8 cellular contexts compared by ENCODE assay signal in the genomic region with DNA sequence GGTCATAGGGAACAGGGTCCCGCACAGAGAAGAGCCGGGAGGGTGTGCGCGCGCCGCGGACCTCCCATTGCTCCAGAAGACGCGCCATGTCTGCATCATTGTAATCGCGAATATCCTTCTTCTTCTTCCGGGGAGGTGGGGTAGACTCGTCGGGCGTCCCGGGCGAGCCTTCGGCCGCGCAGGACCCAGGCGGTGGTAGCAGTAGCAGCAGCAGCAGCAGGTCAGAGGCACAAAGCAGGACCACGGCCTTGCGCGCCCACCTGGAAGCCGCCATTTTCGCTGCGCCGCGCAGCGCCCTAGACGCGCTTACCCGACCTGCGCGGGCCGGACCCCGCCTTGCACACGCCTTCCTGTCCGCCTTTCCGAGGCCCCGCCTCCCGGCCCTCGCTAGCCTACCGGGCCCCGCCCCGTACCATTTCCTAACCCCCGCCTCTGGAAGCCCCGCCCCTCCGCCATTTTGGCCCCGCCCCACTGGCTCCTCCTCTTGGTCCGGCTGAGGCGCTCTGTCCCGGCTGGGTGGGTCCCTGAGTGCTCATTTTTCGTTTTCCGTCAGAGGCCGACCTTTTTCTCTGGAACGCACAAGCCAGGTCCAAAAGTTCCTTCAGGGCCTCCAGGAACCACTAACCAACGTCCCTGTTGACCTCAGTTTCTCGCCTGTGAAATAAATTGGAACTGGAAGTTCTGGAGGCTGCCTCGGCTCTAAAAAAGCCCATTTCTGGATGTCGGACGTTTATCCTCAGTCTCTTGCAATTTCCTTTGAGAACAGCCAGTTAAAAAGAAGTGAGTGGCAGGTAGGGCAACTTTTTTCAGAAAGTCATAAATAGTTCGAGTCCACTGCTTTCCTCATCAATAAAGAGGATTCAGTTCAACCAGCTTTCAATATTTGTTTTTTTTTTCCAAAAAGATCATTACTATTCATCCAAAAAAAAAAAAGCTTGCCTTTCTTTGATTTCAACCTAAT. TPM values are rescaled to one million over a fixed set of nuclear protein-coding genes. Genes with fewer than 3 reads are reported as not detected.
DNase-seq lines count a peak whose midpoint lies in the region; ATAC-seq and TF ChIP-seq lines count a peak whose summit lies in the region.

A gene (minus strand): TSS at position 302 of the 961 bp plus-strand sequence. CDS start 28 bp downstream, at position 274.

- peaks cover 37 to 68% (median 64%) of the 10 kb centered on the region in 7 donors for H3K4me1 Mint-ChIP-seq in naive thymus-derived CD4-positive, alpha-beta T cell
- peaks cover 43% of the 10 kb centered on the region for H3K4me1 Mint-ChIP-seq in stimulated activated memory B cell treated with anti-CD40 and anti-IgM and Interleukin-4, amounts not matched to agents 10 μg/mL and 1 μg/mL and 100 μg/mL, for 72 hours

- H3K27me3 ChIP-seq in naive thymus-derived CD4-positive, alpha-beta T cell (ENCODE audit: control insufficient read depth in 2 of 2, insufficient read depth in 2 of 2, low read length in 2 of 2) = no peaks in the 10 kb centered on the region

- H3K36me3 ChIP-seq in naive thymus-derived CD4-positive, alpha-beta T cell (ENCODE audit: control insufficient read depth in 2 of 3, insufficient read depth in 3 of 3, low read length in 3 of 3) = peaks cover 0 to 11% (median 0%) of the 10 kb centered on the region in 3 experiments

- DNase-seq in EL (peak; percentile 95), H4 (ENCODE audit: low spot score) (peak; percentile 88), LNCaP clone FGC (ENCODE audit: low read depth) (peak; percentile 76), RPMI8226 (peak; percentile 98), fibroblast of gingiva (ENCODE audit: low read depth) (peak; percentile 95)
- peak; percentile 95 to 98 for DNase-seq in activated T-helper 1 cell treated with anti-CD3 and anti-CD28 coated beads, Interleukin-2, amount 50 U/mL, for 16 hours (ENCODE audit: low read depth in 1 of 2, low spot score in 1 of 2)
- DNase-seq in naive thymus-derived CD4-positive, alpha-beta T cell = peak; percentile 89 to 97 (median 93)

- no peaks in the 10 kb centered on the region for H3K9me3 ChIP-seq in naive thymus-derived CD4-positive, alpha-beta T cell (ENCODE audit: control insufficient read depth in 2 of 3, low read length in 3 of 3)

- H3K4me3 ChIP-seq in LNCaP clone FGC (ENCODE audit: low read depth, low read length) = peak within 1 kb of the TSS; percentile 86
- H3K4me3 ChIP-seq in naive thymus-derived CD4-positive, alpha-beta T cell (ENCODE audit: low read length) = peak within 1 kb of the TSS; percentile 95

- peak within 1 kb of the TSS; percentile 95 to 100 (median 98) for H3K4me3 Mint-ChIP-seq in naive thymus-derived CD4-positive, alpha-beta T cell
- peak within 1 kb of the TSS; percentile 92 for H3K4me3 Mint-ChIP-seq in stimulated activated memory B cell treated with anti-CD40 and anti-IgM and Interleukin-4, amounts not matched to agents 10 μg/mL and 1 μg/mL and 100 μg/mL, for 72 hours

- intact Hi-C loops in naive thymus-derived CD4-positive, alpha-beta T cell (cut with micrococcal nuclease) = loop anchor here (1.0 to 10.0 kb wide), 9 partner anchors 11 to 1095 kb away; a partner anchor contains a TSS

- H3K36me3 Mint-ChIP-seq in naive thymus-derived CD4-positive, alpha-beta T cell = peaks cover 0 to 11% (median 7%) of the 10 kb centered on the region in 5 donors
- H3K36me3 Mint-ChIP-seq in stimulated activated memory B cell treated with anti-CD40 and anti-IgM and Interleukin-4, amounts not matched to agents 10 μg/mL and 1 μg/mL and 100 μg/mL, for 72 hours = peaks cover 9% of the 10 kb centered on the region

- peaks cover 28 to 45% of the 10 kb centered on the region in 2 donors for H3K4me1 ChIP-seq in naive thymus-derived CD4-positive, alpha-beta T cell (ENCODE audit: control insufficient read depth in 2 of 2, insufficient read depth in 2 of 2, low read length in 2 of 2)

- peak; percentile 99 for ATAC-seq in naive thymus-derived CD4-positive, alpha-beta T cell
- ATAC-seq in stimulated activated memory B cell treated with anti-CD40 and anti-IgM and Interleukin-4, amounts not matched to agents 10 μg/mL and 1 μg/mL and 100 μg/mL, for 72 hours = peak; percentile 100

- no peak for TF ChIP-seq CTCF in LNCaP clone FGC (IDR thresholded peaks at IDR 0.05; ENCODE audit: control insufficient read depth, extremely low read depth, insufficient read depth)

- CTCF ChIA-PET in naive thymus-derived CD4-positive, alpha-beta T cell (lab: Charles Lee) = interaction anchor here (0.6 to 1.3 kb wide), 2 partner anchors 9 to 118 kb away, joined by 3 to 4 read pairs; no protein-coding TSS in a partner anchor

- H3K27ac Mint-ChIP-seq in naive thymus-derived CD4-positive, alpha-beta T cell = peak within 1 kb of the TSS; percentile 92 to 99 (median 99)
- peak within 1 kb of the TSS; percentile 91 for H3K27ac Mint-ChIP-seq in stimulated activated memory B cell treated with anti-CD40 and anti-IgM and Interleukin-4, amounts not matched to agents 10 μg/mL and 1 μg/mL and 100 μg/mL, for 72 hours

- no peaks in the 10 kb centered on the region for H3K27me3 Mint-ChIP-seq in naive thymus-derived CD4-positive, alpha-beta T cell
- H3K27me3 Mint-ChIP-seq in stimulated activated memory B cell treated with anti-CD40 and anti-IgM and Interleukin-4, amounts not matched to agents 10 μg/mL and 1 μg/mL and 100 μg/mL, for 72 hours = no peaks in the 10 kb centered on the region

- POLR2A ChIA-PET in naive thymus-derived CD4-positive, alpha-beta T cell (lab: Charles Lee) = interaction anchor here (1.0 to 7.3 kb wide), 3 partner anchors 9 to 307 kb away, joined by 3 to 87 read pairs (median 3); a partner anchor contains a TSS

- H3K9me3 Mint-ChIP-seq in naive thymus-derived CD4-positive, alpha-beta T cell = no peaks in the 10 kb centered on the region
- no peaks in the 10 kb centered on the region for H3K9me3 Mint-ChIP-seq in stimulated activated memory B cell treated with anti-CD40 and anti-IgM and Interleukin-4, amounts not matched to agents 10 μg/mL and 1 μg/mL and 100 μg/mL, for 72 hours

- peak within 1 kb of the TSS; percentile 90 for H3K27ac ChIP-seq in naive thymus-derived CD4-positive, alpha-beta T cell (ENCODE audit: low read depth, low read length)

RNA-seq across cellular contexts. Expression of the gene that starts here (rescaled TPM):
- 23.8 and 28.9 TPM in 2 replicates for total RNA-seq in H4 (2014; rRNA removed; shearing (Covaris generic))
- total RNA-seq in naive thymus-derived CD4-positive, alpha-beta T cell = 10 to 100 TPM; 17.1 to 42.5 (median 38.3) TPM
- polyA plus RNA-seq in naive thymus-derived CD4-positive, alpha-beta T cell = 10 to 100 TPM; 20.7 to 29.3 TPM

Comparison
In these comparisons a context has a peak if more than half of its experiments do, and no peak if none do; other contexts are left out.
1. Peak in every context shown above with its lines: DNase-seq, ATAC-seq, H3K4me3 ChIP-seq and H3K27ac ChIP-seq.